21 cellular contexts compared by ENCODE assay signal in genomic region chr17:78166416-78166815, GRCh38. TPM values are rescaled to one million over a fixed set of nuclear protein-coding genes. Genes with fewer than 3 reads are reported as not detected.
A peak's percentile ranks its signal among the peaks of the same experiment; 100 is the strongest.
DNase-seq lines count a peak whose midpoint lies in the region; ATAC-seq, FAIRE-seq and TF ChIP-seq lines count a peak whose summit lies in the region.
"Had no signal": no experiment of that assay in that cellular context is flagged by ENCODE, and none has a peak within 500 bp of the region (broad histone marks: within the 10 kb centered on the region; RNA-seq: fewer than 3 reads in every experiment).

No MANE protein-coding gene starts in this region.

- ATAC-seq in foreskin keratinocyte (no peak), HG03565 (IDR thresholded peaks at IDR 0.05; ENCODE audit: unreplicated experiment) (no peak)
- ATAC-seq in stimulated activated naive CD8-positive, alpha-beta T cell treated with anti-CD3 and anti-CD28 coated beads, Interleukin-15, Interleukin-2, amounts not matched to agents 100 U/mL and 50 U/mL, for 24 hours: no peak
- ATAC-seq: heart left ventricle, Right ventricle myocardium inferior had no signal

- peak; percentile 28 for TF ChIP-seq CTCF in foreskin keratinocyte (conservative IDR thresholded peaks at IDR 0.05)

- peak; percentile 59 for FAIRE-seq in HTR-8/SVneo (lab: Jason Lieb, UNC)
- FAIRE-seq: GM19239, small intestine had no signal

- H3K4me1 ChIP-seq in foreskin keratinocyte: peaks cover 14% of the 10 kb centered on the region

- no peaks in the 10 kb centered on the region for H3K27me3 ChIP-seq in foreskin keratinocyte
- H3K27me3 ChIP-seq: heart left ventricle, neural progenitor cell had no signal

- DNase-seq in HTR-8/SVneo (ENCODE audit: insufficient read length, low spot score): no peak
- DNase-seq in NCI-H2171 treated with DMSO at 0.1 percent for 48 hours (lab: John Stamatoyannopoulos, UW): peak; percentile 82
- no peak for DNase-seq in foreskin keratinocyte
- no peak for DNase-seq in stimulated activated naive CD8-positive, alpha-beta T cell treated with anti-CD3 and anti-CD28 coated beads, Interleukin-15, Interleukin-2, amounts not matched to agents 100 U/mL and 50 U/mL, for 24 hours
- no peak for DNase-seq in substantia nigra (lab: John Stamatoyannopoulos, UW)
- DNase-seq: activated naive CD4-positive, alpha-beta T cell; amniotic stem cell; Caco-2; heart left ventricle; left ventricle myocardium inferior; NCI-H1694; stimulated activated CD4-positive, alpha-beta T cell treated with anti-CD3 and anti-CD28 coated beads, Interleukin-2, amount 100 ng/mL, for 48 hours had no signal

- no peak overlapping the region for H3K27ac ChIP-seq in foreskin keratinocyte
- no peak overlapping the region for H3K27ac ChIP-seq in substantia nigra (ENCODE audit: low read depth, low read length, poor library complexity, severe bottlenecking)
- H3K27ac ChIP-seq: heart left ventricle, left ventricle myocardium inferior, neural progenitor cell had no signal

RNA-seq across cellular contexts. Expression of gene SYNGR2, which starts 2.0 kb away (rescaled TPM):
- total RNA-seq in foreskin keratinocyte: 30.3 and 48.0 TPM in 2 replicates
- 60.8 and 111 TPM in 2 replicates for polyA plus RNA-seq in foreskin keratinocyte

RNA-seq across cellular contexts. Expression of gene C17orf99, which starts 20.2 kb away (rescaled TPM):
- 0.18 and 0.24 TPM in 2 replicates for total RNA-seq in foreskin keratinocyte
- 0.22 TPM in 1 of 2 replicates, not detected in the other for polyA plus RNA-seq in foreskin keratinocyte
- total RNA-seq: Caco-2, G401, H4, heart left ventricle, left ventricle myocardium inferior, NCI-H460, pulmonary artery endothelial cell, Right ventricle myocardium inferior had no signal
- polyA plus RNA-seq: heart left ventricle had no signal

RNA-seq across cellular contexts. Expression of gene TK1, which starts 20.4 kb away (rescaled TPM):
- total RNA-seq in foreskin keratinocyte: 80.9 and 109 TPM in 2 replicates
- 169 and 180 TPM in 2 replicates for polyA plus RNA-seq in foreskin keratinocyte

RNA-seq across cellular contexts. Expression of gene AFMID, which starts 20.7 kb away (rescaled TPM):
- 15.0 and 18.9 TPM in 2 replicates for total RNA-seq in foreskin keratinocyte
- polyA plus RNA-seq in foreskin keratinocyte: 19.7 and 20.8 TPM in 2 replicates

RNA-seq across cellular contexts. Expression of gene TMC8, which starts 35.8 kb away (rescaled TPM):
- total RNA-seq in foreskin keratinocyte: 0.11 and 0.14 TPM in 2 replicates
- polyA plus RNA-seq in foreskin keratinocyte: 0.07 and 0.16 TPM in 2 replicates
- total RNA-seq: Caco-2 had no signal
